ENCODE assay signal across 8 cellular contexts in genomic region chr1:117059678-117060440, GRCh38. TPM values are rescaled to one million over a fixed set of nuclear protein-coding genes. Genes with fewer than 3 reads are reported as not detected.
A peak's percentile ranks its signal among the peaks of the same experiment; 100 is the strongest.
DNase-seq lines count a peak whose midpoint lies in the region; ATAC-seq, FAIRE-seq and TF ChIP-seq lines count a peak whose summit lies in the region.

TTF2 (plus strand) TSS chr1:117060326; CDS start chr1:117060347, 21 bp downstream.

- peak within 1 kb of the TSS; percentile 77 to 96 (median 90) for H3K4me3 ChIP-seq in H1 (ENCODE audit: extremely low read depth in 1 of 4, insufficient read depth in 2 of 4, low read depth in 3 of 4, low read length in 4 of 4)

- no peak within 1 kb of the TSS; the same call in 1 of the 2 replicates for H2BK12ac ChIP-seq in H1 (ENCODE audit: low read depth, low read length)

- WGBS in H1 (ENCODE audit: extremely low coverage in 1 of 2, insufficient coverage in 1 of 2, insufficient read length in 1 of 2, insufficient replicate concordance in 2 of 2, low coverage in 1 of 2, low lambda C conversion rate in 2 of 2, missing lambda C conversion rate in 1 of 2), 2 experiments: 2% methylated on average over 48 of the region's 48 CpGs; no CpG with 5 or more reads in 1 of the 2 experiments

- H3K36me3 ChIP-seq in H1 (ENCODE audit: control insufficient read depth in 2 of 4, insufficient read depth in 4 of 4, low read length in 3 of 4): peaks cover 6 to 17% (median 11%) of the 10 kb centered on the region in 4 experiments; a peak in 6 of 8 replicates

- POLR2A ChIA-PET in H1 (lab: Charles Lee; ENCODE audit: partially characterized antibody): interaction anchor here (0.6 to 3.4 kb wide), 38 partner anchors 9 to 1072 kb away, joined by 3 to 19 read pairs (median 3); partner anchors contain the start of genes CD58 and TRIM45

- no peak within 1 kb of the TSS for H2BK120ac ChIP-seq in H1 (replicated peaks; ENCODE audit: low read depth, low read length)

- CTCF ChIA-PET in H1 (lab: Charles Lee; ENCODE audit: partially characterized antibody): interaction anchor here (0.6 to 2.6 kb wide), 15 partner anchors 9 to 926 kb away, joined by 3 to 6 read pairs (median 3); partner anchors contain the start of gene IGSF3

- H3K14ac ChIP-seq in H1 (ENCODE audit: insufficient read length): no peak within 1 kb of the TSS

- H3K9me3 ChIP-seq in H1 (ENCODE audit: insufficient read depth in 2 of 2, low read depth in 1 of 2, low read length in 1 of 2): no peaks in the 10 kb centered on the region

- peaks cover 3% of the 10 kb centered on the region; the same call in 1 of the 2 replicates for H3K23me2 ChIP-seq in H1 (ENCODE audit: low read depth, low read length)

- no peak within 1 kb of the TSS for H2AK5ac ChIP-seq in H1 (ENCODE audit: low read depth, low read length)

- peaks cover 0 to 3% (median 1%) of the 10 kb centered on the region in 4 experiments; a peak in 1 of 7 replicates for H3K4me1 ChIP-seq in H1 (replicated peaks in 1 of 4; ENCODE audit: control insufficient read depth in 3 of 4, insufficient read depth in 4 of 4, low read length in 3 of 4)

- H2AFZ ChIP-seq in H1 (ENCODE audit: low read length): peak within 1 kb of the TSS; percentile 49; the same call in 1 of the 2 replicates

- TF ChIP-seq EP300 in H1 (IDR thresholded peaks at IDR 0.05; ENCODE audit: borderline replicate concordance in 1 of 2, low read depth in 2 of 2, low read length in 2 of 2): no peak

- 0 out of 4 replicates have a peak, but pooled peaks of 1 of the 2 experiments have one; percentile 14 for TF ChIP-seq RAD21 in H1 (IDR thresholded peaks at IDR 0.05 in 1 of 2, conservative IDR thresholded peaks at IDR 0.05 in 1 of 2; ENCODE audit: low read depth in 2 of 2, low read length in 2 of 2)

- peak within 1 kb of the TSS; percentile 92 to 97 (median 96) for H3K9ac ChIP-seq in H1 (replicated peaks in 1 of 4; ENCODE audit: extremely low read depth in 1 of 4, low read depth in 3 of 4, low read length in 3 of 4)

- peaks cover 0 to 17% of the 10 kb centered on the region in 2 experiments; a peak in 2 of 4 replicates for H3K79me2 ChIP-seq in H1 (ENCODE audit: control insufficient read depth in 1 of 2, insufficient read depth in 2 of 2, low read length in 2 of 2)

- H3K27ac ChIP-seq in H1 (ENCODE audit: low read depth, low read length): peak within 1 kb of the TSS; percentile 92

- peak; percentile 80 to 89 for TF ChIP-seq POLR2A in H1 (IDR thresholded peaks at IDR 0.05; ENCODE audit: control extremely low read depth in 1 of 2, low read depth in 2 of 2, low read length in 2 of 2)

- no peaks in the 10 kb centered on the region for H3K27me3 Mint-ChIP-seq in memory B cell

- H2BK20ac ChIP-seq in H1 (ENCODE audit: low read length): no peak within 1 kb of the TSS

- peak within 1 kb of the TSS; percentile 92 for H4K8ac ChIP-seq in H1 (ENCODE audit: extremely low read depth, insufficient read depth, low read length)

- peak; percentile 90 for ATAC-seq in memory B cell (ENCODE audit: low read depth)

- FAIRE-seq in H1 (lab: Jason Lieb, UNC): peak; percentile 91

- 0 out of 2 replicates have a peak within 1 kb of the TSS, but pooled peaks have one; percentile 14 for H2BK15ac ChIP-seq in H1 (ENCODE audit: low read length)

- H3K4me1 Mint-ChIP-seq in memory B cell: peaks cover 10% of the 10 kb centered on the region

- peaks cover 7% of the 10 kb centered on the region for H3K36me3 Mint-ChIP-seq in memory B cell

- TF ChIP-seq CTCF in GM20000 (IDR thresholded peaks at IDR 0.05; ENCODE audit: extremely low read depth, missing control alignments) (peak; percentile 3), H1 (IDR thresholded peaks at IDR 0.05; ENCODE audit: control extremely low read depth in 1 of 3, insufficient read depth in 1 of 3, low read depth in 1 of 3, low read length in 3 of 3) (peak in 1 of 3 experiments; percentile 30; a peak in 2 of 4 replicates)

- H4K20me1 ChIP-seq in H1 (replicated peaks in 1 of 2; ENCODE audit: control insufficient read depth in 1 of 2, insufficient read depth in 2 of 2, low read length in 2 of 2): peaks cover 0 to 1% of the 10 kb centered on the region in 2 experiments

- no peak within 1 kb of the TSS for H4K91ac ChIP-seq in H1 (replicated peaks; ENCODE audit: insufficient read length, low read length)

- H3K27ac Mint-ChIP-seq in memory B cell: peak within 1 kb of the TSS; percentile 53

- peak within 1 kb of the TSS; percentile 85 for H2BK5ac ChIP-seq in H1 (ENCODE audit: low read depth, low read length)

- H3K4me2 ChIP-seq in H1 (ENCODE audit: insufficient read depth in 1 of 2, low read depth in 2 of 2, low read length in 2 of 2): peak within 1 kb of the TSS; percentile 81 to 88

- DNase-seq in COLO668 (lab: John Stamatoyannopoulos, UW; ENCODE audit: unreplicated experiment): peak; percentile 96
- DNase-seq in GM20000 (ENCODE audit: low spot score): peak; percentile 95
- peak; percentile 96 for DNase-seq in HS-5 (ENCODE audit: low read depth)
- peak; percentile 84 for DNase-seq in NK-92 (lab: John Stamatoyannopoulos, UW; ENCODE audit: unreplicated experiment)
- DNase-seq in activated CD8-positive, alpha-beta memory T cell treated with anti-CD3 and anti-CD28 coated beads for 1 hour (ENCODE audit: extremely low read depth in 1 of 2, low read depth in 1 of 2): peak; percentile 84 to 89
- peak; percentile 93 to 98 for DNase-seq in H1 (ENCODE audit: low read depth in 1 of 2, low spot score in 2 of 2)
- peak; percentile 92 to 96 for DNase-seq in memory B cell (ENCODE audit: low spot score in 2 of 2)
- DNase-seq in stimulated activated CD8-positive, alpha-beta memory T cell treated with anti-CD3 and anti-CD28 coated beads, Interleukin-12 subunit alpha, Interleukin-12 subunit beta, amount 100 ng/mL, for 1 hour (ENCODE audit: low read depth): peak; percentile 94

- H3K4me3 Mint-ChIP-seq in memory B cell: no peak within 1 kb of the TSS

- peaks cover 2% of the 10 kb centered on the region; the same call in 1 of the 2 replicates for H3K79me1 ChIP-seq in H1 (ENCODE audit: low read depth, low read length)

- H3K18ac ChIP-seq in H1 (ENCODE audit: extremely low read depth, low read length): peak within 1 kb of the TSS; percentile 90

- peak within 1 kb of the TSS; percentile 8 for H3K56ac ChIP-seq in H1 (replicated peaks; ENCODE audit: insufficient read length, low read depth, low read length)

- no peaks in the 10 kb centered on the region for H3K27me3 ChIP-seq in H1 (replicated peaks in 1 of 4; ENCODE audit: control insufficient read depth in 3 of 4, extremely low read depth in 1 of 4, insufficient read depth in 3 of 4, low read length in 3 of 4)

- H3K4ac ChIP-seq in H1 (replicated peaks; ENCODE audit: insufficient read length, low read depth, low read length): peak within 1 kb of the TSS; percentile 55

- H4K5ac ChIP-seq in H1 (ENCODE audit: insufficient read length, low read depth, low read length): peak within 1 kb of the TSS; percentile 88

- H3K23ac ChIP-seq in H1 (ENCODE audit: insufficient read length): no peak within 1 kb of the TSS

- no peaks in the 10 kb centered on the region for H3K9me3 Mint-ChIP-seq in memory B cell

TF ChIP-seq in H1, 55 proteins besides CTCF, POLR2A, EP300 and RAD21 (continues in another document):
- TF ChIP-seq, protein P1, sequence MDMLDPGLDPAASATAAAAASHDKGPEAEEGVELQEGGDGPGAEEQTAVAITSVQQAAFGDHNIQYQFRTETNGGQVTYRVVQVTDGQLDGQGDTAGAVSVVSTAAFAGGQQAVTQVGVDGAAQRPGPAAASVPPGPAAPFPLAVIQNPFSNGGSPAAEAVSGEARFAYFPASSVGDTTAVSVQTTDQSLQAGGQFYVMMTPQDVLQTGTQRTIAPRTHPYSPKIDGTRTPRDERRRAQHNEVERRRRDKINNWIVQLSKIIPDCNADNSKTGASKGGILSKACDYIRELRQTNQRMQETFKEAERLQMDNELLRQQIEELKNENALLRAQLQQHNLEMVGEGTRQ (IDR thresholded peaks at IDR 0.05; ENCODE audit: low read length): no peak
- TF ChIP-seq SP1 (IDR thresholded peaks at IDR 0.05; ENCODE audit: low read depth, low read length) (peak; percentile 92), CBX5 (IDR thresholded peaks at IDR 0.05; ENCODE audit: low read depth, low read length) (no peak), ZNF274 (IDR thresholded peaks at IDR 0.05; ENCODE audit: borderline replicate concordance, extremely low read depth, low read length) (no peak), JUND (IDR thresholded peaks at IDR 0.05; ENCODE audit: low read length) (no peak), CBX8 (IDR thresholded peaks at IDR 0.05; ENCODE audit: borderline replicate concordance, low read depth, low read length) (no peak), ATF2 (IDR thresholded peaks at IDR 0.05; ENCODE audit: low read length) (no peak), POLR2AphosphoS5 (IDR thresholded peaks at IDR 0.05; ENCODE audit: low read depth, low read length) (peak; percentile 76), HDAC2 (IDR thresholded peaks at IDR 0.05; ENCODE audit: borderline replicate concordance in 1 of 2, low read depth in 2 of 2, low read length in 2 of 2) (no peak), GTF2F1 (IDR thresholded peaks at IDR 0.05; ENCODE audit: borderline replicate concordance, low read depth, low read length) (no peak), KDM5A (IDR thresholded peaks at IDR 0.05; ENCODE audit: low read length) (no peak), BRCA1 (IDR thresholded peaks at IDR 0.05; ENCODE audit: low read depth, low read length) (no peak), EZH2 (IDR thresholded peaks at IDR 0.05; ENCODE audit: low read depth, low read length, severe bottlenecking) (no peak)

RNA-seq across cellular contexts. Expression of gene TTF2, which starts in this region (rescaled TPM):
- total RNA-seq in H1 (2021; fragmentation: NEBNext Ultra II Directional; extraction: Animal tissue kit (Norgen Biotek cat#: 25700)): 89.6 and 93.2 TPM in 2 replicates
- polyA plus RNA-seq in H1 (2011; rRNA removed): 16.9 and 27.5 TPM in 2 replicates
- 37.3 TPM for polyA plus RNA-seq in H1 (2011; cell fraction: cytosol; rRNA removed)
- 52.7 TPM for polyA plus RNA-seq in H1 (2011; cell fraction: nucleus; rRNA removed)
- polyA plus RNA-seq in H1 (2012, experiment 1 of 2): 24.3 to 65.3 TPM (median 32.5 TPM) in 4 replicates
- 1.4 TPM for polyA plus RNA-seq in H1 (2012, experiment 2 of 2)
- 28.2 TPM for polyA plus RNA-seq in H1 (2013, experiment 1 of 2)
- polyA plus RNA-seq in H1 (2013, experiment 2 of 2): 26.0 TPM
- 47.2 and 49.3 TPM in 2 replicates for polyA minus RNA-seq in H1 (2011; rRNA and poly(A)+ RNA removed)
- polyA minus RNA-seq in H1 (2011; cell fraction: cytosol; rRNA and poly(A)+ RNA removed): 53.4 TPM
- polyA minus RNA-seq in H1 (2011; cell fraction: nucleus; rRNA and poly(A)+ RNA removed): 90.0 TPM

Comparison
In these comparisons a context has a peak if more than half of its experiments do, and no peak if none do; other contexts are left out.
1. Peak in every context shown above with its lines: DNase-seq, ATAC-seq, H3K4me3 ChIP-seq and H3K27ac ChIP-seq.